ENCODE assay signal across 15 cellular contexts in the genomic region with DNA sequence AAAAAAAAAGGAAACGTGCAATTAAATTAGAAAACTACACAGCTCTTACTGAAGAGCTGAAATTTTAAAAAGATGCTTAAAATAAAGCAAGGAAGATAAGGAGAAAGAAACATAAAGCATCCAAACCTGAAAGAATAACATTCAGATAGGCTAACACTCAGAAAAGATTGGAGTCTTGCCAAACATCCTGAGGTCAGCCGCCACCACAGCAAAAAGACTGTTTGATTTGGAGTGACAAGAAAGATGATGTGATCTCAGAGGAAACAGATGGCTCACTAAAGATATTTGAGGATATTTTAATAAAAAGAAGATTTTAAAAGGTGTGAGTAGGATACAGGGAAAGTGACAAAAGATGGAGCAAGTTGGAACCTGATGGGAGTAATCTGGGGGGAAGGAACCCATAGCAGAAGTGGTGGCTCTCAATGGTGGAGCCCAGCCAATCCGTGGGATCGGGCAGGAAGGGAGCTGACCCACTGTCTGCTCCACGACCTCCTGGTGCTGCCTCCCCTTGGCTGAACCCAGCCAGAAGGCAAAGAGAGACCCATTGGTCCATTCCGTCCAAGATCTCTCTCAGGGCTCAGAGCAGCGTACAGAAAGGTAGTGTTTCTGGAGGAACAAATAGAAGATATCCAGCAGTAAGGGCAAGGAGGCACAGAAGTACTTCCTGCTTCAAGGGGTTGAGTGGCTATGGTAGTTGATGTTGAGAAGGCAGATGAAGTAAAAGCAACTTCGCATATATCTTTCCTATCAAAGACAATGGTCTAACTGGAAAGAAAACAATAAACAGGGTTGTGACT.
DNase-seq lines count a peak whose midpoint lies in the region; ATAC-seq and TF ChIP-seq lines count a peak whose summit lies in the region.
"Had no signal": no experiment of that assay in that cellular context is flagged by ENCODE, and none has a peak within 500 bp of the region (broad histone marks: within the 10 kb centered on the region; RNA-seq: fewer than 3 reads in every experiment).

No MANE protein-coding gene starts in this region.

- CTCF ChIA-PET in activated CD8-positive, alpha-beta T cell treated with anti-CD3 and anti-CD28 coated beads for 36 hours (lab: Charles Lee): interaction anchor here (1.5 kb wide), 1 partner anchor 22 kb away, joined by 3 read pairs; no protein-coding TSS in a partner anchor

- no peak overlapping the region for H3K27ac Mint-ChIP-seq in activated CD8-positive, alpha-beta T cell treated with anti-CD3 and anti-CD28 coated beads for 36 hours
- H3K27ac Mint-ChIP-seq in natural killer cell treated with Interleukin-12 subunit alpha and Interleukin-12 subunit beta and Interleukin-15 and Interleukin-18, amount 100 ng/mL, for 72 hours: no peak overlapping the region
- H3K27ac Mint-ChIP-seq: activated B cell treated with CpG ODN at 0.5 μM for 24 hours; IgD-negative memory B cell; stimulated activated memory B cell treated with anti-CD40 and anti-IgM and Interleukin-4, amounts not matched to agents 10 μg/mL and 1 μg/mL and 100 μg/mL, for 72 hours had no signal

- intact Hi-C loops in activated CD8-positive, alpha-beta T cell treated with anti-CD3 and anti-CD28 coated beads for 36 hours (cut with micrococcal nuclease): no loop called here

- DNase-seq in activated gamma-delta T cell treated with Interleukin-2 at 50 U/mL for 16 hours: peak; percentile 24
- no peak for DNase-seq in activated gamma-delta T cell (lab: John Stamatoyannopoulos, UW)
- DNase-seq in LHCN-M2 (ENCODE audit: low read depth): peak; percentile 32
- DNase-seq in activated CD8-positive, alpha-beta T cell treated with anti-CD3 and anti-CD28 coated beads for 36 hours: peak; percentile 56
- DNase-seq in natural killer cell treated with Interleukin-12 subunit alpha and Interleukin-12 subunit beta and Interleukin-15 and Interleukin-18, amount 100 ng/mL, for 72 hours (ENCODE audit: low spot score): no peak
- no peak for DNase-seq in NCI-H2227 treated with DMSO at 0.1 percent for 48 hours (lab: John Stamatoyannopoulos, UW)
- DNase-seq in GM19238 (ENCODE audit: insufficient read length, low spot score): no peak
- DNase-seq in H7: no peak
- DNase-seq: activated B cell treated with CpG ODN at 0.5 μM for 24 hours, DMS153, erythroblast, NCI-H1930 had no signal

- no peak for ATAC-seq in activated CD8-positive, alpha-beta T cell treated with anti-CD3 and anti-CD28 coated beads for 36 hours
- ATAC-seq in natural killer cell treated with Interleukin-12 subunit alpha and Interleukin-12 subunit beta and Interleukin-15 and Interleukin-18, amount 100 ng/mL, for 72 hours: no peak
- ATAC-seq: stimulated activated memory B cell treated with anti-CD40 and anti-IgM and Interleukin-4, amounts not matched to agents 10 μg/mL and 1 μg/mL and 100 μg/mL, for 72 hours had no signal

- H3K27me3 Mint-ChIP-seq in activated CD8-positive, alpha-beta T cell treated with anti-CD3 and anti-CD28 coated beads for 36 hours: peaks cover 35% of the 10 kb centered on the region
- peaks cover 29 to 47% of the 10 kb centered on the region in 2 donors for H3K27me3 Mint-ChIP-seq in natural killer cell treated with Interleukin-12 subunit alpha and Interleukin-12 subunit beta and Interleukin-15 and Interleukin-18, amount 100 ng/mL, for 72 hours

- POLR2A ChIA-PET in activated CD8-positive, alpha-beta T cell treated with anti-CD3 and anti-CD28 coated beads for 36 hours (lab: Charles Lee): no interaction called here

- H3K4me3 Mint-ChIP-seq in activated CD8-positive, alpha-beta T cell treated with anti-CD3 and anti-CD28 coated beads for 36 hours: no peak overlapping the region
- peak overlapping the region; percentile 16 for H3K4me3 Mint-ChIP-seq in natural killer cell treated with Interleukin-12 subunit alpha and Interleukin-12 subunit beta and Interleukin-15 and Interleukin-18, amount 100 ng/mL, for 72 hours
- H3K4me3 Mint-ChIP-seq: activated B cell treated with CpG ODN at 0.5 μM for 24 hours; IgD-negative memory B cell; stimulated activated memory B cell treated with anti-CD40 and anti-IgM and Interleukin-4, amounts not matched to agents 10 μg/mL and 1 μg/mL and 100 μg/mL, for 72 hours had no signal

- no peaks in the 10 kb centered on the region for H3K27me3 ChIP-seq in H7 (ENCODE audit: control insufficient read depth, insufficient read depth, low read length)
- H3K27me3 ChIP-seq: SJCRH30 had no signal

- H3K36me3 ChIP-seq in H7 (replicated peaks; ENCODE audit: control insufficient read depth, insufficient read depth, low read length): no peaks in the 10 kb centered on the region
- H3K36me3 ChIP-seq: SJCRH30 had no signal

- peaks cover 8% of the 10 kb centered on the region for H3K4me1 Mint-ChIP-seq in activated CD8-positive, alpha-beta T cell treated with anti-CD3 and anti-CD28 coated beads for 36 hours (ENCODE audit: low read depth)
- peaks cover 12 to 14% of the 10 kb centered on the region in 2 donors for H3K4me1 Mint-ChIP-seq in natural killer cell treated with Interleukin-12 subunit alpha and Interleukin-12 subunit beta and Interleukin-15 and Interleukin-18, amount 100 ng/mL, for 72 hours (ENCODE audit: low read depth in 2 of 2)
- H3K4me1 Mint-ChIP-seq: activated B cell treated with CpG ODN at 0.5 μM for 24 hours had no signal

- H3K9me3 Mint-ChIP-seq in activated CD8-positive, alpha-beta T cell treated with anti-CD3 and anti-CD28 coated beads for 36 hours: no peaks in the 10 kb centered on the region
- H3K9me3 Mint-ChIP-seq in natural killer cell treated with Interleukin-12 subunit alpha and Interleukin-12 subunit beta and Interleukin-15 and Interleukin-18, amount 100 ng/mL, for 72 hours: no peaks in the 10 kb centered on the region
- H3K9me3 Mint-ChIP-seq: activated B cell treated with CpG ODN at 0.5 μM for 24 hours had no signal

- TF ChIP-seq CTCF in activated CD8-positive, alpha-beta T cell treated with anti-CD3 and anti-CD28 coated beads for 36 hours (IDR thresholded peaks at IDR 0.05): no peak

- no peaks in the 10 kb centered on the region for H3K36me3 Mint-ChIP-seq in activated CD8-positive, alpha-beta T cell treated with anti-CD3 and anti-CD28 coated beads for 36 hours (ENCODE audit: low read depth)
- H3K36me3 Mint-ChIP-seq in natural killer cell treated with Interleukin-12 subunit alpha and Interleukin-12 subunit beta and Interleukin-15 and Interleukin-18, amount 100 ng/mL, for 72 hours: no peaks in the 10 kb centered on the region
- H3K36me3 Mint-ChIP-seq: IgD-negative memory B cell; stimulated activated memory B cell treated with anti-CD40 and anti-IgM and Interleukin-4, amounts not matched to agents 10 μg/mL and 1 μg/mL and 100 μg/mL, for 72 hours had no signal

- H3K4me3 ChIP-seq in H7 (ENCODE audit: insufficient read depth, low read depth, low read length): no peak overlapping the region
- H3K4me3 ChIP-seq: SJCRH30 had no signal

Comparison
In these comparisons a context has a peak if more than half of its experiments do, and no peak if none do; other contexts are left out.
1. DNase-seq: peak in activated gamma-delta T cell treated with Interleukin-2 at 50 U/mL for 16 hours (single experiment), LHCN-M2 (single experiment) and activated CD8-positive, alpha-beta T cell treated with anti-CD3 and anti-CD28 coated beads for 36 hours (single experiment); none in activated gamma-delta T cell (single experiment), natural killer cell treated with Interleukin-12 subunit alpha and Interleukin-12 subunit beta and Interleukin-15 and Interleukin-18, amount 100 ng/mL, for 72 hours (single experiment), NCI-H2227 treated with DMSO at 0.1 percent for 48 hours (single experiment), GM19238 (single experiment) and H7 (single experiment).